Comparison of ENCODE assay signal across 1 cellular context in genomic region chr1:220454155-220454777, GRCh38.
TF ChIP-seq lines count a peak whose summit lies in the region.

No MANE protein-coding gene starts in this region.

TF ChIP-seq in GM23338, 12 proteins besides CTCF, POLR2A, EP300 and RAD21 (continued from another document):
- TF ChIP-seq, protein P1, sequence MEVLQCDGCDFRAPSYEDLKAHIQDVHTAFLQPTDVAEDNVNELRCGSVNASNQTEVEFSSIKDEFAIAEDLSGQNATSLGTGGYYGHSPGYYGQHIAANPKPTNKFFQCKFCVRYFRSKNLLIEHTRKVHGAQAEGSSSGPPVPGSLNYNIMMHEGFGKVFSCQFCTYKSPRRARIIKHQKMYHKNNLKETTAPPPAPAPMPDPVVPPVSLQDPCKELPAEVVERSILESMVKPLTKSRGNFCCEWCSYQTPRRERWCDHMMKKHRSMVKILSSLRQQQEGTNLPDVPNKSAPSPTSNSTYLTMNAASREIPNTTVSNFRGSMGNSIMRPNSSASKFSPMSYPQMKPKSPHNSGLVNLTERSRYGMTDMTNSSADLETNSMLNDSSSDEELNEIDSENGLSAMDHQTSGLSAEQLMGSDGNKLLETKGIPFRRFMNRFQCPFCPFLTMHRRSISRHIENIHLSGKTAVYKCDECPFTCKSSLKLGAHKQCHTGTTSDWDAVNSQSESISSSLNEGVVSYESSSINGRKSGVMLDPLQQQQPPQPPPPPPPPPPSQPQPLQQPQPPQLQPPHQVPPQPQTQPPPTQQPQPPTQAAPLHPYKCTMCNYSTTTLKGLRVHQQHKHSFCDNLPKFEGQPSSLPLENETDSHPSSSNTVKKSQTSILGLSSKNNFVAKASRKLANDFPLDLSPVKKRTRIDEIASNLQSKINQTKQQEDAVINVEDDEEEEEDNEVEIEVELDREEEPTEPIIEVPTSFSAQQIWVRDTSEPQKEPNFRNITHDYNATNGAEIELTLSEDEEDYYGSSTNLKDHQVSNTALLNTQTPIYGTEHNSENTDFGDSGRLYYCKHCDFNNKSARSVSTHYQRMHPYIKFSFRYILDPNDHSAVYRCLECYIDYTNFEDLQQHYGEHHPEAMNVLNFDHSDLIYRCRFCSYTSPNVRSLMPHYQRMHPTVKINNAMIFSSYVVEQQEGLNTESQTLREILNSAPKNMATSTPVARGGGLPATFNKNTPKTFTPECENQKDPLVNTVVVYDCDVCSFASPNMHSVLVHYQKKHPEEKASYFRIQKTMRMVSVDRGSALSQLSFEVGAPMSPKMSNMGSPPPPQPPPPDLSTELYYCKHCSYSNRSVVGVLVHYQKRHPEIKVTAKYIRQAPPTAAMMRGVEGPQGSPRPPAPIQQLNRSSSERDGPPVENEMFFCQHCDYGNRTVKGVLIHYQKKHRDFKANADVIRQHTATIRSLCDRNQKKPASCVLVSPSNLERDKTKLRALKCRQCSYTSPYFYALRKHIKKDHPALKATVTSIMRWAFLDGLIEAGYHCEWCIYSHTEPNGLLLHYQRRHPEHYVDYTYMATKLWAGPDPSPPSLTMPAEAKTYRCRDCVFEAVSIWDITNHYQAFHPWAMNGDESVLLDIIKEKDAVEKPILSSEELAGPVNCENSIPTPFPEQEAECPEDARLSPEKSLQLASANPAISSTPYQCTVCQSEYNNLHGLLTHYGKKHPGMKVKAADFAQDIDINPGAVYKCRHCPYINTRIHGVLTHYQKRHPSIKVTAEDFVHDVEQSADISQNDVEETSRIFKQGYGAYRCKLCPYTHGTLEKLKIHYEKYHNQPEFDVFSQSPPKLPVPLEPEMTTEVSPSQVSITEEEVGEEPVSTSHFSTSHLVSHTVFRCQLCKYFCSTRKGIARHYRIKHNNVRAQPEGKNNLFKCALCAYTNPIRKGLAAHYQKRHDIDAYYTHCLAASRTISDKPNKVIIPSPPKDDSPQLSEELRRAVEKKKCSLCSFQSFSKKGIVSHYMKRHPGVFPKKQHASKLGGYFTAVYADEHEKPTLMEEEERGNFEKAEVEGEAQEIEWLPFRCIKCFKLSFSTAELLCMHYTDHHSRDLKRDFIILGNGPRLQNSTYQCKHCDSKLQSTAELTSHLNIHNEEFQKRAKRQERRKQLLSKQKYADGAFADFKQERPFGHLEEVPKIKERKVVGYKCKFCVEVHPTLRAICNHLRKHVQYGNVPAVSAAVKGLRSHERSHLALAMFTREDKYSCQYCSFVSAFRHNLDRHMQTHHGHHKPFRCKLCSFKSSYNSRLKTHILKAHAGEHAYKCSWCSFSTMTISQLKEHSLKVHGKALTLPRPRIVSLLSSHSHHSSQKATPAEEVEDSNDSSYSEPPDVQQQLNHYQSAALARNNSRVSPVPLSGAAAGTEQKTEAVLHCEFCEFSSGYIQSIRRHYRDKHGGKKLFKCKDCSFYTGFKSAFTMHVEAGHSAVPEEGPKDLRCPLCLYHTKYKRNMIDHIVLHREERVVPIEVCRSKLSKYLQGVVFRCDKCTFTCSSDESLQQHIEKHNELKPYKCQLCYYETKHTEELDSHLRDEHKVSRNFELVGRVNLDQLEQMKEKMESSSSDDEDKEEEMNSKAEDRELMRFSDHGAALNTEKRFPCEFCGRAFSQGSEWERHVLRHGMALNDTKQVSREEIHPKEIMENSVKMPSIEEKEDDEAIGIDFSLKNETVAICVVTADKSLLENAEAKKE (CRISPR knock-in tag; IDR thresholded peaks at IDR 0.05) = no peak
TF ChIP-seq in GM23338: peak in this region for 0.
